In the genomic region with DNA sequence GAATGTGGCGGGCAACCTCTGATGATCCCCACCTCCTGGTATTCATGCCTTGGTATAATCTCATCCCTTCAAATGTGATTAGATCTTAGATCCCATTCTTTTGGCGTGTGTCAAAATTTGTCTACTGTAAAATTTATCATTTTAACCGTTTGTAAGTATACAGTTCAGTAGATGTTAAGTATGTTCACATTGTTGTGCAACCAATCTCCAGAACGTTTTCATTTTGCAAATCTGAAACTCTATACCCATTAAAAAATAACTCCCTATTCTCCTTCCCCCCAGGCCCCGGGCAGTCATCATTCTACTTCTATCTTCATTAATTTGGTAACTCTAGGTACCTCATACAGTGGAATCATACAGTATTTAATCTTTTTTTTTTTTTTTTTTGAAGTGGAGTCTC, we compare ENCODE assay signal across 40 cellular contexts.
"Had no signal": no experiment of that assay in that cellular context is flagged by ENCODE, and none has a peak within 500 bp of the region (broad histone marks: within the 10 kb centered on the region; RNA-seq: fewer than 3 reads in every experiment).

No MANE protein-coding gene starts in this region.

- FAIRE-seq: astrocyte, bronchial epithelial cell had no signal

- H3K4me3 ChIP-seq: adrenal gland, ascending aorta, body of pancreas, breast epithelium, cardiac muscle cell had no signal

- H3K27me3 ChIP-seq: adrenal gland, ascending aorta, body of pancreas, brain microvascular endothelial cell, breast epithelium, cardiac muscle cell had no signal

- H3K27ac Mint-ChIP-seq: activated naive CD4-positive, alpha-beta T cell treated with anti-CD3 and anti-CD28 coated beads for 36 hours; activated naive CD4-positive, alpha-beta T cell treated with anti-CD3 and anti-CD28 coated beads, Interleukin-2, amount 10 ng/mL, durations not matched to agents 7 days and 5 days; activated naive CD4-positive, alpha-beta T cell treated with anti-CD3 and anti-CD28 coated beads, Interleukin-2, amount 50 U/mL, for 24 hours; activated naive CD4-positive, alpha-beta T cell treated with anti-CD3 and anti-CD28 coated beads, Interleukin-2, amount 50 U/mL, for 72 hours; activated naive CD8-positive, alpha-beta T cell; activated naive CD8-positive, alpha-beta T cell treated with anti-CD3 and anti-CD28 coated beads for 36 hours; activated naive CD8-positive, alpha-beta T cell treated with anti-CD3 and anti-CD28 coated beads, Interleukin-2, amount 10 ng/mL, durations not matched to agents 7 days and 5 days; activated naive CD8-positive, alpha-beta T cell treated with anti-CD3 and anti-CD28 coated beads, Interleukin-2, amount 50 U/mL, for 24 hours; activated T-cell treated with anti-CD3 and anti-CD28 coated beads, Interleukin-2, amount 50 U/mL, for 24 hours; activated T-cell treated with anti-CD3 and anti-CD28 coated beads, Interleukin-2, amount 50 U/mL, for 72 hours; activated T-helper 1 cell treated with anti-CD3 and anti-CD28 coated beads, Interleukin-12 subunit alpha, Interleukin-12 subunit beta, Interleukin-2, Interleukin-4 antibody, amounts not matched to agents 30 ng/mL and 10 ng/mL and 1 ng/mL, durations not matched to agents 14 hours and 24 hours and 36 hours; activated T-helper 17 cell treated with anti-CD3 and anti-CD28 coated beads, Interleukin-2, amount 50 U/mL, for 72 hours; activated T-helper 2 cell treated with anti-CD3 and anti-CD28 coated beads, Interferon-gamma antibody, Interleukin-2, Interleukin-4, amounts not matched to agents 10 μg/mL and 5 μg/mL and 100 μg/mL, durations not matched to agents 14 hours and 24 hours and 36 hours had no signal

- H3K4me1 Mint-ChIP-seq: activated naive CD4-positive, alpha-beta T cell treated with anti-CD3 and anti-CD28 coated beads, Interleukin-2, amount 10 ng/mL, durations not matched to agents 7 days and 5 days; activated naive CD4-positive, alpha-beta T cell treated with anti-CD3 and anti-CD28 coated beads, Interleukin-2, amount 50 U/mL, for 24 hours; activated naive CD8-positive, alpha-beta T cell treated with anti-CD3 and anti-CD28 coated beads for 36 hours; activated naive CD8-positive, alpha-beta T cell treated with anti-CD3 and anti-CD28 coated beads, Interleukin-2, amount 10 ng/mL, durations not matched to agents 7 days and 5 days; activated naive CD8-positive, alpha-beta T cell treated with anti-CD3 and anti-CD28 coated beads, Interleukin-2, amount 50 U/mL, for 24 hours; activated T-helper 17 cell treated with anti-CD3 and anti-CD28 coated beads, Interleukin-2, amount 50 U/mL, for 72 hours; central memory CD8-positive, alpha-beta T cell had no signal

- ATAC-seq: activated naive CD4-positive, alpha-beta T cell treated with anti-CD3 and anti-CD28 coated beads, Interleukin-2, amount 50 U/mL, for 72 hours; activated naive CD8-positive, alpha-beta T cell treated with anti-CD3 and anti-CD28 coated beads, Interleukin-2, amount 50 U/mL, for 24 hours; activated T-cell treated with anti-CD3 and anti-CD28 coated beads, Interleukin-2, amount 50 U/mL, for 4 hours; activated T-cell treated with anti-CD3 and anti-CD28 coated beads, Interleukin-2, amount 50 U/mL, for 72 hours; activated T-helper 17 cell treated with anti-CD3 and anti-CD28 coated beads, Interleukin-2, amount 50 U/mL, for 72 hours; body of pancreas had no signal

- H3K27ac ChIP-seq: adrenal gland, ascending aorta, body of pancreas, brain microvascular endothelial cell, breast epithelium, cardiac muscle cell had no signal

- H3K9me3 ChIP-seq: adrenal gland, ascending aorta, body of pancreas, breast epithelium had no signal

- H3K36me3 ChIP-seq: adrenal gland, ascending aorta, brain microvascular endothelial cell, breast epithelium, cardiac muscle cell had no signal

- H3K4me1 ChIP-seq: adrenal gland, breast epithelium had no signal

- DNase-seq: activated effector memory CD4-positive, alpha-beta T cell treated with anti-CD3 and anti-CD28 coated beads, Interleukin-2, amount 50 U/mL, for 16 hours; activated effector memory CD4-positive, alpha-beta T cell treated with Interleukin-2 at 50 U/mL for 16 hours; activated gamma-delta T cell; activated gamma-delta T cell treated with Interleukin-2 at 50 U/mL for 16 hours; activated naive CD4-positive, alpha-beta T cell; activated naive CD4-positive, alpha-beta T cell treated with anti-CD3 and anti-CD28 coated beads for 36 hours; activated naive CD4-positive, alpha-beta T cell treated with anti-CD3 and anti-CD28 coated beads, Interleukin-2, amount 10 ng/mL, durations not matched to agents 7 days and 5 days; activated naive CD4-positive, alpha-beta T cell treated with anti-CD3 and anti-CD28 coated beads, Interleukin-2, amount 50 U/mL, for 16 hours; activated naive CD4-positive, alpha-beta T cell treated with Interleukin-2 at 50 U/mL for 16 hours; activated naive CD8-positive, alpha-beta T cell treated with anti-CD3 and anti-CD28 coated beads for 36 hours; activated naive CD8-positive, alpha-beta T cell treated with anti-CD3 and anti-CD28 coated beads, Interleukin-2, amount 10 ng/mL, durations not matched to agents 7 days and 5 days; activated naive CD8-positive, alpha-beta T cell treated with anti-CD3 and anti-CD28 coated beads, Interleukin-2, amount 50 U/mL, for 24 hours; activated T-cell treated with anti-CD3 and anti-CD28 coated beads, Interleukin-2, amount 50 U/mL, for 1 hour; activated T-cell treated with anti-CD3 and anti-CD28 coated beads, Interleukin-2, amount 50 U/mL, for 24 hours; activated T-cell treated with anti-CD3 and anti-CD28 coated beads, Interleukin-2, amount 50 U/mL, for 4 hours; activated T-cell treated with anti-CD3 and anti-CD28 coated beads, Interleukin-2, amount 50 U/mL, for 48 hours; activated T-cell treated with anti-CD3 and anti-CD28 coated beads, Interleukin-2, amount 50 U/mL, for 72 hours; adrenal gland; amniotic stem cell; amygdala; anterior cingulate cortex; aorta; body of pancreas; brain microvascular endothelial cell; caudate nucleus; central memory CD4-positive, alpha-beta T cell; cerebellar nuclear complex had no signal

- H3K36me3 Mint-ChIP-seq: activated naive CD4-positive, alpha-beta T cell treated with anti-CD3 and anti-CD28 coated beads, Interleukin-2, amount 10 ng/mL, durations not matched to agents 7 days and 5 days; activated naive CD4-positive, alpha-beta T cell treated with anti-CD3 and anti-CD28 coated beads, Interleukin-2, amount 50 U/mL, for 24 hours; activated naive CD4-positive, alpha-beta T cell treated with anti-CD3 and anti-CD28 coated beads, Interleukin-2, amount 50 U/mL, for 72 hours; activated naive CD8-positive, alpha-beta T cell; activated naive CD8-positive, alpha-beta T cell treated with anti-CD3 and anti-CD28 coated beads for 36 hours; activated naive CD8-positive, alpha-beta T cell treated with anti-CD3 and anti-CD28 coated beads, Interleukin-2, amount 10 ng/mL, durations not matched to agents 7 days and 5 days had no signal

- H3K27me3 Mint-ChIP-seq: activated naive CD4-positive, alpha-beta T cell treated with anti-CD3 and anti-CD28 coated beads, Interleukin-2, amount 10 ng/mL, durations not matched to agents 7 days and 5 days; activated naive CD4-positive, alpha-beta T cell treated with anti-CD3 and anti-CD28 coated beads, Interleukin-2, amount 50 U/mL, for 24 hours; activated naive CD8-positive, alpha-beta T cell treated with anti-CD3 and anti-CD28 coated beads, Interleukin-2, amount 10 ng/mL, durations not matched to agents 7 days and 5 days; activated naive CD8-positive, alpha-beta T cell treated with anti-CD3 and anti-CD28 coated beads, Interleukin-2, amount 50 U/mL, for 24 hours; brain had no signal

- H3K9me3 Mint-ChIP-seq: activated naive CD4-positive, alpha-beta T cell treated with anti-CD3 and anti-CD28 coated beads for 36 hours; activated naive CD4-positive, alpha-beta T cell treated with anti-CD3 and anti-CD28 coated beads, Interleukin-2, amount 10 ng/mL, durations not matched to agents 7 days and 5 days; activated naive CD4-positive, alpha-beta T cell treated with anti-CD3 and anti-CD28 coated beads, Interleukin-2, amount 50 U/mL, for 24 hours; activated naive CD4-positive, alpha-beta T cell treated with anti-CD3 and anti-CD28 coated beads, Interleukin-2, amount 50 U/mL, for 72 hours; activated naive CD8-positive, alpha-beta T cell treated with anti-CD3 and anti-CD28 coated beads for 36 hours; activated naive CD8-positive, alpha-beta T cell treated with anti-CD3 and anti-CD28 coated beads, Interleukin-2, amount 10 ng/mL, durations not matched to agents 7 days and 5 days; activated naive CD8-positive, alpha-beta T cell treated with anti-CD3 and anti-CD28 coated beads, Interleukin-2, amount 50 U/mL, for 24 hours; activated T-cell treated with anti-CD3 and anti-CD28 coated beads, Interleukin-2, amount 50 U/mL, for 24 hours; activated T-cell treated with anti-CD3 and anti-CD28 coated beads, Interleukin-2, amount 50 U/mL, for 4 hours; activated T-cell treated with anti-CD3 and anti-CD28 coated beads, Interleukin-2, amount 50 U/mL, for 72 hours; activated T-helper 1 cell treated with anti-CD3 and anti-CD28 coated beads, Interleukin-12 subunit alpha, Interleukin-12 subunit beta, Interleukin-2, Interleukin-4 antibody, amounts not matched to agents 30 ng/mL and 10 ng/mL and 1 ng/mL, durations not matched to agents 14 hours and 24 hours and 36 hours; activated T-helper 17 cell treated with anti-CD3 and anti-CD28 coated beads, Interleukin-2, amount 50 U/mL, for 72 hours; activated T-helper 2 cell treated with anti-CD3 and anti-CD28 coated beads, Interferon-gamma antibody, Interleukin-2, Interleukin-4, amounts not matched to agents 10 μg/mL and 5 μg/mL and 100 μg/mL, durations not matched to agents 14 hours and 24 hours and 36 hours; central memory CD8-positive, alpha-beta T cell had no signal

- H3K4me3 Mint-ChIP-seq: activated naive CD4-positive, alpha-beta T cell treated with anti-CD3 and anti-CD28 coated beads for 36 hours; activated naive CD4-positive, alpha-beta T cell treated with anti-CD3 and anti-CD28 coated beads, Interleukin-2, amount 10 ng/mL, durations not matched to agents 7 days and 5 days; activated naive CD4-positive, alpha-beta T cell treated with anti-CD3 and anti-CD28 coated beads, Interleukin-2, amount 50 U/mL, for 24 hours; activated naive CD8-positive, alpha-beta T cell; activated naive CD8-positive, alpha-beta T cell treated with anti-CD3 and anti-CD28 coated beads for 36 hours; activated naive CD8-positive, alpha-beta T cell treated with anti-CD3 and anti-CD28 coated beads, Interleukin-2, amount 10 ng/mL, durations not matched to agents 7 days and 5 days; activated naive CD8-positive, alpha-beta T cell treated with anti-CD3 and anti-CD28 coated beads, Interleukin-2, amount 50 U/mL, for 24 hours; activated T-cell treated with anti-CD3 and anti-CD28 coated beads, Interleukin-2, amount 50 U/mL, for 24 hours; activated T-cell treated with anti-CD3 and anti-CD28 coated beads, Interleukin-2, amount 50 U/mL, for 4 hours; activated T-cell treated with anti-CD3 and anti-CD28 coated beads, Interleukin-2, amount 50 U/mL, for 72 hours; activated T-helper 1 cell treated with anti-CD3 and anti-CD28 coated beads, Interleukin-12 subunit alpha, Interleukin-12 subunit beta, Interleukin-2, Interleukin-4 antibody, amounts not matched to agents 30 ng/mL and 10 ng/mL and 1 ng/mL, durations not matched to agents 14 hours and 24 hours and 36 hours; activated T-helper 17 cell treated with anti-CD3 and anti-CD28 coated beads, Interleukin-2, amount 50 U/mL, for 72 hours; brain; central memory CD8-positive, alpha-beta T cell had no signal
